8 cellular contexts compared by ENCODE assay signal in genomic region chr6:26521485-26522391, GRCh38. TPM values are rescaled to one million over a fixed set of nuclear protein-coding genes. Genes with fewer than 3 reads are reported as not detected.
DNase-seq lines count a peak whose midpoint lies in the region; ATAC-seq and TF ChIP-seq lines count a peak whose summit lies in the region.

No MANE protein-coding gene starts in this region.

- DNase-seq in CMK (ENCODE audit: low read depth) (peak; percentile 74), HS-5 (ENCODE audit: low read depth) (peak; percentile 58), SKM-1 (lab: John Stamatoyannopoulos, UW; ENCODE audit: unreplicated experiment) (peak; percentile 30), adipocyte (ENCODE audit: low read depth) (peak; percentile 74), heart right ventricle (peak; percentile 81 to 86), posterior vena cava (ENCODE audit: low spot score) (peak; percentile 94), upper lobe of right lung (peak; percentile 94)

- H3K4me1 ChIP-seq in adipocyte (ENCODE audit: control insufficient read depth, insufficient read depth, low read length) (peaks cover 25% of the 10 kb centered on the region), heart right ventricle (peaks cover 0 to 42% (median 12%) of the 10 kb centered on the region in 9 donors), upper lobe of right lung (peaks cover 9% of the 10 kb centered on the region)

- intact Hi-C loops in heart right ventricle (cut with DNase I), result loop anchor here in 7 of 10 donors (1.0 to 10.0 kb wide), 7 partner anchors 15 to 177 kb away; no protein-coding TSS in a partner anchor
- intact Hi-C loops in posterior vena cava (cut with DNase I), result loop anchor here in 1 of 2 donors (10.0 kb wide), 1 partner anchor 47 kb away; no protein-coding TSS in a partner anchor
- intact Hi-C loops in upper lobe of right lung (cut with DNase I), result no loop called here

- peak overlapping the region; percentile 96 for H3K9ac ChIP-seq in adipocyte (ENCODE audit: low read length)

- ATAC-seq in GM19468 (IDR thresholded peaks at IDR 0.05; ENCODE audit: extremely low read depth, unreplicated experiment) (peak; percentile 53), heart right ventricle (peak; percentile 92 to 97 (median 94)), upper lobe of right lung (peak; percentile 95)

- H3K4me3 ChIP-seq in adipocyte (ENCODE audit: low read length) (peak overlapping the region; percentile 88), heart right ventricle (peak overlapping the region; percentile 28 to 70 (median 58)), upper lobe of right lung (peak overlapping the region; percentile 55)

- H3K9me3 ChIP-seq in adipocyte (ENCODE audit: control insufficient read depth, low read length), result no peaks in the 10 kb centered on the region
- no peaks in the 10 kb centered on the region for H3K9me3 ChIP-seq in heart right ventricle
- no peaks in the 10 kb centered on the region for H3K9me3 ChIP-seq in upper lobe of right lung

- peak; percentile 6 to 79 (median 48) for TF ChIP-seq CTCF in heart right ventricle (IDR thresholded peaks at IDR 0.05)
- TF ChIP-seq CTCF in upper lobe of right lung (IDR thresholded peaks at IDR 0.05), result peak; percentile 49

- H3K36me3 ChIP-seq in adipocyte (ENCODE audit: control insufficient read depth, insufficient read depth, low read length, severe bottlenecking) (no peaks in the 10 kb centered on the region), heart right ventricle (no peaks in the 10 kb centered on the region), upper lobe of right lung (no peaks in the 10 kb centered on the region)

- H3K27ac ChIP-seq in heart right ventricle (peak overlapping the region; percentile 86 to 99 (median 95)), upper lobe of right lung (peak overlapping the region; percentile 97)

- no peaks in the 10 kb centered on the region for H3K27me3 ChIP-seq in adipocyte (replicated peaks; ENCODE audit: control insufficient read depth, insufficient read depth, low read length)
- H3K27me3 ChIP-seq in heart right ventricle, result no peaks in the 10 kb centered on the region
- no peaks in the 10 kb centered on the region for H3K27me3 ChIP-seq in upper lobe of right lung

- WGBS in heart right ventricle, 2 donors, result 3 to 9% methylated on average over 76 of the region's 76 CpGs

RNA-seq across cellular contexts. Expression of gene HMGN4, which starts 16.4 kb away (rescaled TPM):
- 10 to 100 TPM; 22.8 to 35.0 (median 29.8) TPM for total RNA-seq in heart right ventricle
- 10 to 100 TPM in 1 of 2 donors, 1 to 10 TPM in 1; 8.2 to 31.4 TPM for polyA plus RNA-seq in heart right ventricle
- 10 to 100 TPM; 54.2 to 62.0 TPM for total RNA-seq in posterior vena cava
- 45.8 TPM for total RNA-seq in upper lobe of right lung

RNA-seq across cellular contexts. Expression of gene BTN1A1, which starts 21.6 kb away (rescaled TPM):
- total RNA-seq in heart right ventricle (not detected), posterior vena cava (not detected), upper lobe of right lung (not detected)
- not detected for polyA plus RNA-seq in heart right ventricle

Comparison
In these comparisons a context has a peak if more than half of its experiments do, and no peak if none do; other contexts are left out.
1. Peak in every context shown above with its lines: DNase-seq, ATAC-seq, H3K4me3 ChIP-seq and H3K27ac ChIP-seq.
2. DNase-seq: peak in every context shown above with its lines; median percentile 94 in posterior vena cava; 94 in upper lobe of right lung; 84 in heart right ventricle; 74 in CMK; 74 in adipocyte; 58 in HS-5; 30 in SKM-1.